In genomic region chr2:155010925-155011324, GRCh38 we compare ENCODE assay signal across 30 cellular contexts.
"Had no signal": no experiment of that assay in that cellular context is flagged by ENCODE, and none has a peak within 500 bp of the region (broad histone marks: within the 10 kb centered on the region; RNA-seq: fewer than 3 reads in every experiment).

No MANE protein-coding gene starts in this region.

- H3K9me3 ChIP-seq: adrenal gland, body of pancreas, breast epithelium had no signal

- H3K4me3 ChIP-seq: adrenal gland, body of pancreas, breast epithelium had no signal

- H3K27me3 ChIP-seq: adrenal gland, body of pancreas, brain microvascular endothelial cell, breast epithelium had no signal

- H3K4me1 ChIP-seq: adrenal gland, body of pancreas, breast epithelium had no signal

- H3K36me3 ChIP-seq: adrenal gland, brain microvascular endothelial cell, breast epithelium had no signal

- H3K27ac ChIP-seq: adrenal gland, body of pancreas, brain microvascular endothelial cell, breast epithelium, VCaP had no signal

- DNase-seq: activated B cell treated with CpG ODN at 0.5 μM for 24 hours; activated CD4-positive, alpha-beta memory T cell treated with anti-CD3 and anti-CD28 coated beads for 36 hours; activated CD4-positive, alpha-beta T cell treated with anti-CD3 and anti-CD28 coated beads for 4 hours; activated CD4-positive, alpha-beta T cell treated with anti-CD3 and anti-CD28 coated beads, Interleukin-2, amount 10 ng/mL, durations not matched to agents 24 days and 14 days; activated CD4-positive, alpha-beta T cell treated with anti-CD3 and anti-CD28 coated beads, Interleukin-2, amount 50 U/mL, for 1 hour; activated CD4-positive, alpha-beta T cell treated with anti-CD3 and anti-CD28 coated beads, Interleukin-2, amount 50 U/mL, for 4 hours; activated CD4-positive, CD25-positive, alpha-beta regulatory T cell treated with anti-CD3 and anti-CD28 coated beads, Interleukin-2, amount 50 U/mL, for 72 hours; activated CD8-positive, alpha-beta memory T cell treated with anti-CD3 and anti-CD28 coated beads, Interleukin-2, amount 50 U/mL, for 4 hours; activated CD8-positive, alpha-beta T cell treated with anti-CD3 and anti-CD28 coated beads for 36 hours; activated effector memory CD4-positive, alpha-beta T cell treated with anti-CD3 and anti-CD28 coated beads, Interleukin-2, amount 50 U/mL, for 16 hours; activated gamma-delta T cell treated with Interleukin-2 at 50 U/mL for 16 hours; activated naive CD4-positive, alpha-beta T cell; activated naive CD4-positive, alpha-beta T cell treated with anti-CD3 and anti-CD28 coated beads for 36 hours; activated naive CD4-positive, alpha-beta T cell treated with anti-CD3 and anti-CD28 coated beads, Interleukin-2, amount 50 U/mL, for 16 hours; activated naive CD8-positive, alpha-beta T cell treated with anti-CD3 and anti-CD28 coated beads for 36 hours; activated T-cell treated with anti-CD3 and anti-CD28 coated beads for 4 hours; activated T-cell treated with anti-CD3 and anti-CD28 coated beads, Interleukin-2, amount 50 U/mL, for 1 hour; activated T-cell treated with anti-CD3 and anti-CD28 coated beads, Interleukin-2, amount 50 U/mL, for 4 hours; activated T-cell treated with anti-CD3 and anti-CD28 coated beads, Interleukin-2, amount 50 U/mL, for 72 hours; adrenal gland; amniotic stem cell; aorta; body of pancreas; brain microvascular endothelial cell; central memory CD4-positive, alpha-beta T cell; T-helper 1 cell; T-helper 2 cell; T-helper 9 cell had no signal
